ENCODE assay signal across 28 cellular contexts in genomic region chr12:118946256-118946655, GRCh38. TPM values are rescaled to one million over a fixed set of nuclear protein-coding genes. Genes with fewer than 3 reads are reported as not detected.
A peak's percentile ranks its signal among the peaks of the same experiment; 100 is the strongest.
DNase-seq lines count a peak whose midpoint lies in the region; ATAC-seq, FAIRE-seq and TF ChIP-seq lines count a peak whose summit lies in the region.
"Had no signal": no experiment of that assay in that cellular context is flagged by ENCODE, and none has a peak within 500 bp of the region (broad histone marks: within the 10 kb centered on the region; RNA-seq: fewer than 3 reads in every experiment).

No MANE protein-coding gene starts in this region.

- no peak for TF ChIP-seq EP300 in K562 (IDR thresholded peaks at IDR 0.05; ENCODE audit: low read length)

- no peak overlapping the region for H3K4me2 ChIP-seq in K562 (ENCODE audit: insufficient read depth, low read length)
- H3K4me2 ChIP-seq: A549; BLaER1 treated with 17β-estradiol and CSF1 and Interleukin-3, amounts not matched to agents 10 nM and 100 nM had no signal

- intact Hi-C loops in K562 (cut with micrococcal nuclease): no loop called here

- no peak overlapping the region for H3K27ac ChIP-seq in K562 (ENCODE audit: extremely low read depth, low read depth, low read length)
- H3K27ac ChIP-seq: A549; BLaER1 treated with 17β-estradiol and CSF1 and Interleukin-3, amounts not matched to agents 10 nM and 100 nM had no signal

- H3K9me1 ChIP-seq in K562 (ENCODE audit: control insufficient read depth, insufficient read depth, low read length): no peaks in the 10 kb centered on the region

- no peaks in the 10 kb centered on the region for H3K4me1 ChIP-seq in K562 (replicated peaks in 1 of 2; ENCODE audit: control insufficient read depth in 2 of 2, insufficient read depth in 2 of 2, low read length in 2 of 2)
- H3K4me1 ChIP-seq: A549, BE2C, HAP-1 had no signal

- H3K79me2 ChIP-seq in K562 (ENCODE audit: control insufficient read depth, insufficient read depth, low read length): no peaks in the 10 kb centered on the region

- no peak for TF ChIP-seq CTCF in K562 (IDR thresholded peaks at IDR 0.05 in 2 of 3, conservative IDR thresholded peaks at IDR 0.05 in 1 of 3; ENCODE audit: insufficient read depth in 2 of 3, low read depth in 1 of 3, low read length in 3 of 3)

- FAIRE-seq in K562 (lab: Jason Lieb, UNC): peak; percentile 48
- FAIRE-seq: A549, D721Med, GM12891, GM18507, GM19239, H54 had no signal

- H3K4me3 ChIP-seq in K562: no peak overlapping the region
- H3K4me3 ChIP-seq: A549; BLaER1 treated with 17β-estradiol and CSF1 and Interleukin-3, amounts not matched to agents 10 nM and 100 nM; HAP-1 had no signal

- DNase-seq in DMS79 (lab: John Stamatoyannopoulos, UW) (peak; percentile 55), DMS79 treated with DMSO at 0.1 percent for 48 hours (lab: John Stamatoyannopoulos, UW) (no peak), NCI-H2227 (lab: John Stamatoyannopoulos, UW; ENCODE audit: unreplicated experiment) (peak; percentile 72), K562 (ENCODE audit: extremely low read depth in 1 of 4, low spot score in 3 of 4) (no peak)
- DNase-seq: 8988T; ACHN; AML-193; BE2C; CD4-positive, alpha-beta T cell; CD8-positive, alpha-beta memory T cell; DMS153; GF-D8; GOT3; HFFc6 had no signal

- no peaks in the 10 kb centered on the region for H4K20me1 ChIP-seq in K562 (replicated peaks; ENCODE audit: control insufficient read depth, insufficient read depth, low read length)
- H4K20me1 ChIP-seq: BLaER1 treated with 17β-estradiol and CSF1 and Interleukin-3, amounts not matched to agents 10 nM and 100 nM had no signal

- ATAC-seq in K562 (no peak), GM19351 (IDR thresholded peaks at IDR 0.05; ENCODE audit: unreplicated experiment) (no peak), GM18519 (IDR thresholded peaks at IDR 0.05; ENCODE audit: low FRiP score, unreplicated experiment) (no peak), HG03439 (IDR thresholded peaks at IDR 0.05; ENCODE audit: unreplicated experiment) (no peak)
- ATAC-seq: A549 had no signal

- no TSS peak for BruUV-seq in K562 (replicated peaks; lab: Mats Ljungman, UMichigan)

- in situ Hi-C loops in K562 (cut with MboI): no loop called here

- TF ChIP-seq RAD21 in K562 (CRISPR knock-in tag; conservative IDR thresholded peaks at IDR 0.05 in 1 of 2, IDR thresholded peaks at IDR 0.05 in 1 of 2): no peak

- WGBS in K562 (ENCODE audit: insufficient coverage, low coverage, missing lambda C conversion rate): under 1% methylated on average over 10 of the region's 10 CpGs

- H3K36me3 ChIP-seq in K562 (ENCODE audit: control insufficient read depth, insufficient read depth, low read length): no peaks in the 10 kb centered on the region
- H3K36me3 ChIP-seq: BE2C; BLaER1 treated with 17β-estradiol and CSF1 and Interleukin-3, amounts not matched to agents 10 nM and 100 nM; HAP-1 had no signal

- H3K27me3 ChIP-seq in K562 (ENCODE audit: control insufficient read depth in 2 of 2, insufficient read depth in 2 of 2, low read length in 2 of 2): peaks cover 0 to 7% of the 10 kb centered on the region in 2 experiments; a peak in 1 of 5 replicates
- H3K27me3 ChIP-seq: BLaER1 treated with 17β-estradiol and CSF1 and Interleukin-3, amounts not matched to agents 10 nM and 100 nM had no signal

- H3K9ac ChIP-seq in K562 (ENCODE audit: insufficient read depth in 1 of 2, low read depth in 2 of 2, low read length in 2 of 2): no peak overlapping the region
- H3K9ac ChIP-seq: BLaER1 treated with 17β-estradiol and CSF1 and Interleukin-3, amounts not matched to agents 10 nM and 100 nM had no signal

- H2AFZ ChIP-seq in K562 (ENCODE audit: low read depth, low read length): no peak overlapping the region

- no peak for TF ChIP-seq POLR2A in K562 (conservative IDR thresholded peaks at IDR 0.05)

- POLR2A ChIA-PET in K562 (lab: Yijun Ruan, JAX): interaction anchor here (0.9 kb wide), 1 partner anchor 10 kb away, joined by 3 read pairs; no protein-coding TSS in a partner anchor

- CTCF ChIA-PET in K562 (lab: Yijun Ruan, JAX; ENCODE audit: low intra/inter-chr PET ratio): no interaction called here

- no peaks in the 10 kb centered on the region for H3K9me3 ChIP-seq in K562 (replicated peaks; ENCODE audit: control insufficient read depth, insufficient read depth, low read depth, low read length)
- H3K9me3 ChIP-seq: A549; BE2C; BLaER1 treated with 17β-estradiol and CSF1 and Interleukin-3, amounts not matched to agents 10 nM and 100 nM; HAP-1 had no signal

TF ChIP-seq in K562, 482 proteins besides CTCF, POLR2A, EP300 and RAD21:
- TF ChIP-seq NCOR1 (IDR thresholded peaks at IDR 0.05) (no peak), FOXA1 (IDR thresholded peaks at IDR 0.05; ENCODE audit: borderline replicate concordance) (no peak), ZNF316 (IDR thresholded peaks at IDR 0.05) (no peak), RNF2 (IDR thresholded peaks at IDR 0.05) (no peak), ZNF24 (IDR thresholded peaks at IDR 0.05) (no peak), NKRF (IDR thresholded peaks at IDR 0.05; ENCODE audit: borderline replicate concordance) (no peak), ZNF197 (CRISPR knock-in tag; IDR thresholded peaks at IDR 0.05; ENCODE audit: low read depth) (no peak), ZNF589 (CRISPR knock-in tag; IDR thresholded peaks at IDR 0.05; ENCODE audit: low read depth) (no peak), CEBPG (CRISPR knock-in tag; IDR thresholded peaks at IDR 0.05) (no peak), CEBPG (tag; conservative IDR thresholded peaks at IDR 0.05 in 1 of 2, IDR thresholded peaks at IDR 0.05 in 1 of 2) (no peak), E2F3 (CRISPR knock-in tag; IDR thresholded peaks at IDR 0.05) (no peak), STAT5B (CRISPR knock-in tag; IDR thresholded peaks at IDR 0.05) (no peak), NELFE (IDR thresholded peaks at IDR 0.05; ENCODE audit: insufficient read depth, insufficient read length) (no peak), MLLT1 (IDR thresholded peaks at IDR 0.05) (no peak), ZNF124 (CRISPR knock-in tag; IDR thresholded peaks at IDR 0.05) (no peak), HIVEP1 (CRISPR knock-in tag; IDR thresholded peaks at IDR 0.05) (no peak)
TF ChIP-seq in K562: peak in this region for 0.

RNA-seq across cellular contexts. Expression of gene SRRM4, which starts 35.1 kb away (rescaled TPM):
- total RNA-seq in K562 (2011; cell fraction: chromatin; rRNA removed; ENCODE audit: low replicate concordance): not detected in 2 replicates
- not detected in 2 replicates for total RNA-seq in K562 (2011; cell fraction: nucleolus; rRNA removed)
- total RNA-seq in K562 (2011; cell fraction: nucleoplasm; rRNA removed): not detected in 2 replicates
- total RNA-seq in K562 (2014; rRNA removed) (not detected in 2 replicates), K562 (2014; rRNA removed; fragmentation: Illumina TruSeq; extraction: Trizol) (not detected in 2 replicates), K562 (2015; rRNA removed; fragmentation: Illumina TruSeq; extraction: Trizol) (not detected in 2 replicates), K562 (2021) (not detected in 2 replicates)
- polyA plus RNA-seq in K562 (2011; rRNA removed) (not detected in 2 replicates), K562 (2014; fragmentation: Illumina TruSeq; extraction: Trizol) (not detected in 2 replicates), K562 (2014; fragmentation: Nextera tagmentation; extraction: Ambion mirVana) (not detected), K562 (2014; rRNA removed) (not detected in 2 replicates)
- not detected in 2 replicates for polyA plus RNA-seq in K562 (2011; cell fraction: cytosol; rRNA removed)
- polyA plus RNA-seq in K562 (2011; cell fraction: nucleus; rRNA removed): not detected in 2 replicates
- polyA plus RNA-seq in K562 (2012): 0.01 and 0.03 TPM in 2 replicates
- not detected in 2 replicates for polyA minus RNA-seq in K562 (2011; rRNA and poly(A)+ RNA removed)
- polyA minus RNA-seq in K562 (2011; cell fraction: cytosol; rRNA and poly(A)+ RNA removed): not detected in 2 replicates
- not detected in 2 replicates for polyA minus RNA-seq in K562 (2011; cell fraction: nucleus; rRNA and poly(A)+ RNA removed)
- total RNA-seq: CD4-positive, alpha-beta T cell; CD8-positive, alpha-beta memory T cell; Daoy; G401; HFFc6 had no signal
- polyA plus RNA-seq: A549; CD14-positive monocyte; CD8-positive, alpha-beta memory T cell had no signal

Comparison
In these comparisons a context has a peak if more than half of its experiments do, and no peak if none do; other contexts are left out.
1. DNase-seq: peak in DMS79 (single experiment) and NCI-H2227 (single experiment); none in DMS79 treated with DMSO at 0.1 percent for 48 hours (single experiment) and K562 (0 of 4).